ENCODE assay signal across 8 cellular contexts in the genomic region with DNA sequence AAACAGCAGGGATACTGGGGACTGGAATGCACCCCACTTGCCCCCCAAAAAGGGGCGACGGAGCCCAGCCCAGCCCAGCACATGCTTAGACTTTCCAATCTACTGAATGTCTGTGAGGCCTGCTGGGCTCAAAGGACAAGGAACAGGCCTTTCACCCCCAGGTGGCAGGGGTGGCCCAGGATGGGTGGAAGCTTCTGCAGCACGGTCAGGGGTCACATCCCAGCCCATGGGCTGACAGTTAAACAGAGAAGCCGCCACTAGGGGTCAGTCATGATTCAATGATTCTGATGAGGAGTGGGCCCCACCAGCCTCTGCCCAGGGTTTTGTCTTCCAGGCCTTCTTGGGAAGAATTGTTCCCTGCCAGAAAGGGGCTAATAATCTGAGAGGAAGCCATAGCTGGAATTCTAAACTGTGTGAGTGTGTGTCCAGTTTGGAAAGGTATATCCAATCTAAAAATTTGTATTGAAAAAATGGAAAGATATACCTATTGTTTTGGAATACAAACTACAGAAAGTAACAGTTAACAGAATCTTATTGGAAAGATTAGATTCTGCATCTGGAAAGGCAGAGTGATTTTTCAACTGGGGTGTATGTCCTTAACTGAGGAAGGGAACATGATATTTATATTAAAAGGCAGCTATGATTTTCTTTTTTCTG. TPM values are rescaled to one million over a fixed set of nuclear protein-coding genes. Genes with fewer than 3 reads are reported as not detected.
A peak's percentile ranks its signal among the peaks of the same experiment; 100 is the strongest.
DNase-seq lines count a peak whose midpoint lies in the region; ATAC-seq, FAIRE-seq and TF ChIP-seq lines count a peak whose summit lies in the region.

No MANE protein-coding gene starts in this region.

- no peak overlapping the region for H3K4me2 ChIP-seq in keratinocyte (ENCODE audit: control insufficient read depth, extremely low read depth, insufficient read depth, low read depth, low read length)

- H3K36me3 ChIP-seq in ascending aorta, result no peaks in the 10 kb centered on the region
- H3K36me3 ChIP-seq in keratinocyte (ENCODE audit: control insufficient read depth in 2 of 2, extremely low read depth in 1 of 2, insufficient read depth in 2 of 2, low read length in 2 of 2), result no peaks in the 10 kb centered on the region

- dilution Hi-C loops in keratinocyte (cut with MboI; ENCODE audit: extremely low pct_ligation_motif_present, low sequenced_read_pairs), result no loop called here

- no peak overlapping the region for H2AFZ ChIP-seq in keratinocyte (ENCODE audit: control insufficient read depth, low read length)

- H3K4me3 ChIP-seq in ascending aorta (no peak overlapping the region), keratinocyte (ENCODE audit: control insufficient read depth in 2 of 3, extremely low read depth in 1 of 3, insufficient read depth in 2 of 3, low read depth in 1 of 3, low read length in 3 of 3) (no peak overlapping the region)

- H3K9me1 ChIP-seq in keratinocyte (ENCODE audit: control insufficient read depth, extremely low read depth, insufficient read depth, low read length), result no peaks in the 10 kb centered on the region

- no peak for ATAC-seq in GM18867 (IDR thresholded peaks at IDR 0.05; ENCODE audit: unreplicated experiment)
- no peak for ATAC-seq in GM19023 (IDR thresholded peaks at IDR 0.05; ENCODE audit: unreplicated experiment)

- no peaks in the 10 kb centered on the region for H3K79me2 ChIP-seq in keratinocyte (ENCODE audit: control insufficient read depth, insufficient read depth, low read length)

- DNase-seq in Daoy (ENCODE audit: low read depth) (peak; percentile 43), KG1 (lab: John Stamatoyannopoulos, UW) (peak; percentile 73), RWPE1 (ENCODE audit: low spot score) (peak; percentile 73), ascending aorta (ENCODE audit: low spot score in 2 of 2) (no peak), keratinocyte (ENCODE audit: low read depth, low spot score) (no peak)
- peak; percentile 36 to 62 for DNase-seq in stimulated activated CD4-positive, alpha-beta T cell treated with anti-CD3 and anti-CD28 coated beads, Interleukin-4, amount 100 ng/mL, for 48 hours (ENCODE audit: low read depth in 2 of 2)

- H3K27ac ChIP-seq in RWPE1, result no peak overlapping the region
- H3K27ac ChIP-seq in ascending aorta, result no peak overlapping the region
- no peak overlapping the region for H3K27ac ChIP-seq in keratinocyte (ENCODE audit: control insufficient read depth, insufficient read depth, low read length)

- peaks cover 8% of the 10 kb centered on the region in 2 donors for H3K4me1 ChIP-seq in ascending aorta
- peaks cover 4% of the 10 kb centered on the region for H3K4me1 ChIP-seq in keratinocyte (ENCODE audit: control insufficient read depth, extremely low read depth, insufficient read depth, low read length)

- POLR2A ChIA-PET in RWPE1 (lab: Yijun Ruan, JAX; ENCODE audit: low non-redundant PET), result no interaction called here

- H3K9me3 ChIP-seq in ascending aorta, result peaks cover 0 to 3% of the 10 kb centered on the region in 2 donors
- no peaks in the 10 kb centered on the region for H3K9me3 ChIP-seq in keratinocyte (ENCODE audit: control insufficient read depth, low read depth, low read length)

- intact Hi-C loops in ascending aorta (cut with DNase I), result no loop called here

- H4K20me1 ChIP-seq in keratinocyte (ENCODE audit: control insufficient read depth, extremely low read depth, insufficient read depth, low read length), result no peaks in the 10 kb centered on the region

- CTCF ChIA-PET in RWPE1 (lab: Yijun Ruan, JAX), result interaction anchor here (0.6 to 2.0 kb wide), 9 partner anchors 13 to 100 kb away, joined by 3 to 8 read pairs (median 4); partner anchors contain the start of gene CHRNA3

- TF ChIP-seq CTCF in RWPE1 (conservative IDR thresholded peaks at IDR 0.05; ENCODE audit: low read depth), result peak; percentile 56
- peak; percentile 32 to 52 (median 35) for TF ChIP-seq CTCF in ascending aorta (IDR thresholded peaks at IDR 0.05)
- peak; percentile 54 to 68 (median 60) for TF ChIP-seq CTCF in keratinocyte (optimal IDR thresholded peaks at IDR 0.05 in 1 of 3, IDR thresholded peaks at IDR 0.05 in 1 of 3, conservative IDR thresholded peaks at IDR 0.05 in 1 of 3; ENCODE audit: extremely low read depth in 1 of 3, insufficient read depth in 2 of 3, low read length in 3 of 3)

- H3K27me3 ChIP-seq in ascending aorta, result peaks cover 2% of the 10 kb centered on the region
- H3K27me3 ChIP-seq in keratinocyte (ENCODE audit: control insufficient read depth, extremely low read depth, insufficient read depth, low read length), result peaks cover 15% of the 10 kb centered on the region

- no peak for FAIRE-seq in keratinocyte (lab: Jason Lieb, UNC)

- H3K9ac ChIP-seq in keratinocyte (ENCODE audit: control insufficient read depth, extremely low read depth, insufficient read depth, low read length), result no peak overlapping the region

RNA-seq across cellular contexts. Expression of gene CHRNB4, which starts 2.2 kb away (rescaled TPM):
- total RNA-seq in Daoy (2014; rRNA removed; shearing (Covaris generic)), result 0.06 TPM in 1 of 2 replicates, not detected in the other
- not detected for total RNA-seq in ascending aorta
- polyA plus RNA-seq in keratinocyte, result 0.04 to 0.17 TPM (median 0.06 TPM) in 3 replicates
- polyA plus RNA-seq in keratinocyte (2011; ENCODE audit: low read depth), result not detected
- polyA plus RNA-seq in keratinocyte (2011; cell fraction: cytosol; rRNA removed), result 0.09 and 0.13 TPM in 2 replicates
- polyA plus RNA-seq in keratinocyte (2011; cell fraction: nucleus; rRNA removed), result 0.19 and 0.21 TPM in 2 replicates
- polyA plus RNA-seq in keratinocyte (2012; ENCODE audit: low replicate concordance), result 0.09 TPM in 1 of 2 replicates, not detected in the other
- 0.16 TPM in 1 of 3 replicates, not detected in the others for polyA minus RNA-seq in keratinocyte
- polyA minus RNA-seq in keratinocyte (2011; cell fraction: cytosol; rRNA and poly(A)+ RNA removed), result not detected
- 0.32 TPM in 1 of 2 replicates, not detected in the other for polyA minus RNA-seq in keratinocyte (2011; cell fraction: nucleus; rRNA and poly(A)+ RNA removed)

RNA-seq across cellular contexts. Expression of gene CHRNA3, which starts 18.0 kb away (rescaled TPM):
- 0.17 and 3.5 TPM in 2 replicates for total RNA-seq in Daoy (2014; rRNA removed; shearing (Covaris generic))
- not detected for total RNA-seq in ascending aorta
- polyA plus RNA-seq in keratinocyte, result 0.10 TPM in 1 of 3 replicates, not detected in the others
- polyA plus RNA-seq in keratinocyte (2011; ENCODE audit: low read depth), result not detected
- not detected in 2 replicates for polyA plus RNA-seq in keratinocyte (2011; cell fraction: cytosol; rRNA removed)
- 0.36 TPM in 1 of 2 replicates, not detected in the other for polyA plus RNA-seq in keratinocyte (2011; cell fraction: nucleus; rRNA removed)
- 0.14 and 0.20 TPM in 2 replicates for polyA plus RNA-seq in keratinocyte (2012; ENCODE audit: low replicate concordance)
- not detected in 3 replicates for polyA minus RNA-seq in keratinocyte
- polyA minus RNA-seq in keratinocyte (2011; cell fraction: cytosol; rRNA and poly(A)+ RNA removed), result not detected
- polyA minus RNA-seq in keratinocyte (2011; cell fraction: nucleus; rRNA and poly(A)+ RNA removed), result not detected in 2 replicates

Comparison
In these comparisons a context has a peak if more than half of its experiments do, and no peak if none do; other contexts are left out.
1. DNase-seq: peak in Daoy (single experiment), KG1 (single experiment), RWPE1 (single experiment) and stimulated activated CD4-positive, alpha-beta T cell treated with anti-CD3 and anti-CD28 coated beads, Interleukin-4, amount 100 ng/mL, for 48 hours (2 of 2); none in ascending aorta (0 of 2) and keratinocyte (single experiment).
2. Peak in every context shown above with its lines, with median percentiles within 50 percentile points of each other: CTCF ChIP-seq.